In genomic region chr6:132566404-132566803, GRCh38 we compare ENCODE assay signal across 38 cellular contexts. TPM values are rescaled to one million over a fixed set of nuclear protein-coding genes. Genes with fewer than 3 reads are reported as not detected.
"Had no signal": no experiment of that assay in that cellular context is flagged by ENCODE, and none has a peak within 500 bp of the region (broad histone marks: within the 10 kb centered on the region; RNA-seq: fewer than 3 reads in every experiment).

No MANE protein-coding gene starts in this region.

- H3K4me3 ChIP-seq: MG63 had no signal

- H3K36me3 ChIP-seq: MG63 had no signal

- H3K9me3 ChIP-seq: MG63 had no signal

- DNase-seq: Karpas-422, Kasumi-1, MG63, MM.1S, MV-4-11, NCI-H1048, NCI-H1092, NCI-H1092 treated with DMSO at 0.1 percent for 48 hours, NCI-H1105, NCI-H1105 treated with DMSO at 0.1 percent for 48 hours, NCI-H1417 treated with DMSO at 0.1 percent for 48 hours, NCI-H1436, NCI-H1436 treated with DMSO at 0.1 percent for 48 hours, NCI-H146, NCI-H1694, NCI-H1694 treated with DMSO at 0.1 percent for 48 hours, NCI-H187, NCI-H187 treated with DMSO at 0.1 percent for 48 hours, NCI-H1930, NCI-H2029, NCI-H2029 treated with DMSO at 0.1 percent for 48 hours, NCI-H2081, NCI-H2081 treated with DMSO at 0.1 percent for 48 hours, NCI-H2107, NCI-H2171, NCI-H2171 treated with DMSO at 0.1 percent for 48 hours, NCI-H2227 treated with DMSO at 0.1 percent for 48 hours, NCI-H226, NCI-H345, NCI-H446, NCI-H446 treated with DMSO at 0.1 percent for 48 hours, NCI-H510A, NCI-H510A treated with DMSO at 0.1 percent for 48 hours, NCI-H524, NCI-H524 treated with DMSO at 0.1 percent for 48 hours had no signal

RNA-seq across cellular contexts. Expression of gene TAAR6, which starts 3.7 kb away (rescaled TPM):
- total RNA-seq: LHCN-M2, MCF 10A, NCI-H460 had no signal

RNA-seq across cellular contexts. Expression of gene TAAR8, which starts 13.9 kb away (rescaled TPM):
- total RNA-seq: LHCN-M2, MCF 10A, NCI-H460 had no signal

RNA-seq across cellular contexts. Expression of gene TAAR5, which starts 23.1 kb away (rescaled TPM):
- total RNA-seq: LHCN-M2, MCF 10A, NCI-H460 had no signal

RNA-seq across cellular contexts. Expression of gene TAAR9, which starts 28.3 kb away (rescaled TPM):
- total RNA-seq: LHCN-M2, MCF 10A, NCI-H460 had no signal
